ENCODE assay signal across 10 cellular contexts in the genomic region with DNA sequence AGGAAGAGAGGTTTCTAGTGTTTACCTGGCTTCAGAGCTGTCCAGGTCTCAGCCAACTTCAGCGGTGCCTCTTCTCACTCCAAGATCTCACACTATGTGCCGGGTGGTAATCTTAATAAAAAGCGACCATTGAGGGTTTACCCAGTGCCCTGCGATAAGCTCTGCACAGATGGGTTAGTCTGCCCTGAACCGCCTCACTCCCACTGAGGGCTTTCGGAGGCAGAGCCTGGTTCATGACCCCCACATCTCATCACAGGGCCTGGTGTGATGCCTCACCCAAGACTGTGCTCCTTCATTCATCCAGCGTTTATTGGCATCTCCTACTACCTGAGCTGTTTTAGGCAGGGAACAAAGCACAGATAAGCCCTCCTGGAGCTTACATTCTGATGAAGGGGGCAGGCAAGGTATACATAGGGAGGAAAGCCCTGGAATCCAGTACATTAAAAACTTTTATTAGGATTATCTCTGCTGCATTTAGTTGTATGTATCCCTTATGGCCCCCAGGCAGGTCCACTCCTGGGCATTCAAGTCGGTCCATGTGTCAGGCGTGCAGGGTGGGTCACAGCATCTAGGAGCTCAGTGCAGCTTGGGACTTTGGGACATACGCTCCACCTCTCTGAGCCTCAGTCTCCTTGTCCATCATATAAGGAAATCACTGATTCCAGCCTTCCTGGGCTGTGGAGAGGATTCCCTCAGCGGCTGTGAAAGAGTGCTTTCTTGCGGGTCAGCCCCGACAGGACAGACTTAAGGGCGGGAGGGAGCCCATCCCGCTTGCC. TPM values are rescaled to one million over a fixed set of nuclear protein-coding genes. Genes with fewer than 3 reads are reported as not detected.
DNase-seq lines count a peak whose midpoint lies in the region; ATAC-seq and TF ChIP-seq lines count a peak whose summit lies in the region.
"Had no signal": no experiment of that assay in that cellular context is flagged by ENCODE, and none has a peak within 500 bp of the region (broad histone marks: within the 10 kb centered on the region; RNA-seq: fewer than 3 reads in every experiment).

No MANE protein-coding gene starts in this region.

- peak overlapping the region; percentile 83 for H3K4me2 ChIP-seq in smooth muscle cell

- intact Hi-C loops in body of pancreas (cut with DNase I): no loop called here

- H3K9ac ChIP-seq in iPS-20b (ENCODE audit: low read depth, low read length) (0 out of 2 replicates have a peak overlapping the region, but pooled peaks have one; percentile 25), smooth muscle cell (ENCODE audit: low read depth) (no peak overlapping the region)

- peak overlapping the region; percentile 48 for H3K4me3 ChIP-seq in H7 (ENCODE audit: insufficient read depth, low read depth, low read length)
- no peak overlapping the region for H3K4me3 ChIP-seq in body of pancreas
- peak overlapping the region; percentile 73 for H3K4me3 ChIP-seq in iPS-20b (ENCODE audit: low read length)
- H3K4me3 ChIP-seq in smooth muscle cell: peak overlapping the region; percentile 68

- peaks cover 44% of the 10 kb centered on the region for H3K27me3 ChIP-seq in H7 (ENCODE audit: control insufficient read depth, insufficient read depth, low read length)
- no peaks in the 10 kb centered on the region for H3K27me3 ChIP-seq in body of pancreas
- peaks cover 80% of the 10 kb centered on the region for H3K27me3 ChIP-seq in iPS-20b (ENCODE audit: insufficient read depth, low read length)
- H3K27me3 ChIP-seq in smooth muscle cell (ENCODE audit: low read depth): no peaks in the 10 kb centered on the region

- DNase-seq in H7 (peak; percentile 30), body of pancreas (no peak), smooth muscle cell (lab: John Stamatoyannopoulos, UW; ENCODE audit: unreplicated experiment) (no peak), NCI-H2227 treated with DMSO at 0.1 percent for 48 hours (lab: John Stamatoyannopoulos, UW) (no peak), GM10248 (ENCODE audit: extremely low spot score) (no peak)
- DNase-seq: natural killer cell, NCI-H524 treated with DMSO at 0.1 percent for 48 hours had no signal

- no peaks in the 10 kb centered on the region for H3F3A ChIP-seq in smooth muscle cell (ENCODE audit: low read depth)

- no peaks in the 10 kb centered on the region for H3K4me1 Mint-ChIP-seq in activated T-helper 17 cell treated with anti-CD3 and anti-CD28 coated beads, Interleukin-2, amount 50 U/mL, for 72 hours

- no peaks in the 10 kb centered on the region for H3K9me3 ChIP-seq in body of pancreas
- H3K9me3 ChIP-seq in iPS-20b (ENCODE audit: insufficient read depth, low read depth, low read length): no peaks in the 10 kb centered on the region
- H3K9me3 ChIP-seq in smooth muscle cell (replicated peaks; ENCODE audit: low read depth): no peaks in the 10 kb centered on the region

- H4K20me1 ChIP-seq in smooth muscle cell (ENCODE audit: low read depth): no peaks in the 10 kb centered on the region

- H3K27ac ChIP-seq in body of pancreas (peak overlapping the region in 3 of 4 donors; percentile 38 to 49 (median 39)), iPS-20b (ENCODE audit: low read length) (no peak overlapping the region), smooth muscle cell (ENCODE audit: low read depth) (no peak overlapping the region)

- POLR2A ChIA-PET in GM10248 (lab: Yijun Ruan, JAX): no interaction called here

- CTCF ChIA-PET in GM10248 (lab: Yijun Ruan, JAX): no interaction called here

- WGBS in body of pancreas, 2 donors: 47 to 69% methylated on average over 6 to 13 of the region's 15 CpGs
- 48% methylated on average over 15 of the region's 15 CpGs for WGBS in smooth muscle cell (ENCODE audit: low lambda C conversion rate)

- H3K27me3 Mint-ChIP-seq in activated T-helper 17 cell treated with anti-CD3 and anti-CD28 coated beads, Interleukin-2, amount 50 U/mL, for 72 hours: peaks cover 66% of the 10 kb centered on the region

- no peak overlapping the region for H3K4me3 Mint-ChIP-seq in activated T-helper 17 cell treated with anti-CD3 and anti-CD28 coated beads, Interleukin-2, amount 50 U/mL, for 72 hours
- H3K4me3 Mint-ChIP-seq: natural killer cell had no signal

- TF ChIP-seq CTCF in body of pancreas (IDR thresholded peaks at IDR 0.05) (no peak), smooth muscle cell (IDR thresholded peaks at IDR 0.05; ENCODE audit: borderline replicate concordance, insufficient read depth, poor library complexity, severe bottlenecking) (no peak), GM10248 (IDR thresholded peaks at IDR 0.05; ENCODE audit: control extremely low read depth, extremely low read depth, low read depth, missing control alignments) (no peak)

- H3K4me1 ChIP-seq in body of pancreas (peaks cover 19% of the 10 kb centered on the region), iPS-20b (ENCODE audit: insufficient read depth, low read length) (peaks cover 9% of the 10 kb centered on the region; the same call in 1 of the 2 replicates), smooth muscle cell (ENCODE audit: low read depth) (peaks cover 19% of the 10 kb centered on the region)

- H2AFZ ChIP-seq in smooth muscle cell (ENCODE audit: low read depth): peak overlapping the region; percentile 68

- no peaks in the 10 kb centered on the region for H3K36me3 ChIP-seq in H7 (replicated peaks; ENCODE audit: control insufficient read depth, insufficient read depth, low read length)
- H3K36me3 ChIP-seq in body of pancreas (replicated peaks in 1 of 2; ENCODE audit: insufficient read depth in 1 of 2, low read depth in 2 of 2): no peaks in the 10 kb centered on the region
- no peaks in the 10 kb centered on the region for H3K36me3 ChIP-seq in iPS-20b (ENCODE audit: insufficient read depth, low read depth, low read length)
- no peaks in the 10 kb centered on the region for H3K36me3 ChIP-seq in smooth muscle cell (ENCODE audit: low read depth)

- ATAC-seq in body of pancreas (peak; percentile 20), GM19455 (IDR thresholded peaks at IDR 0.05; ENCODE audit: unreplicated experiment) (no peak)
- no peak for ATAC-seq in activated T-helper 17 cell treated with anti-CD3 and anti-CD28 coated beads, Interleukin-2, amount 50 U/mL, for 72 hours (replicated peaks)
- ATAC-seq: natural killer cell had no signal

- no peaks in the 10 kb centered on the region for H3K36me3 Mint-ChIP-seq in activated T-helper 17 cell treated with anti-CD3 and anti-CD28 coated beads, Interleukin-2, amount 50 U/mL, for 72 hours (ENCODE audit: low read depth)
- H3K36me3 Mint-ChIP-seq: natural killer cell had no signal

- TF ChIP-seq POLR2A in body of pancreas (IDR thresholded peaks at IDR 0.05): no peak

- peaks cover 49% of the 10 kb centered on the region for H3K79me2 ChIP-seq in smooth muscle cell (ENCODE audit: low read depth)

- no peaks in the 10 kb centered on the region for H3K9me3 Mint-ChIP-seq in activated T-helper 17 cell treated with anti-CD3 and anti-CD28 coated beads, Interleukin-2, amount 50 U/mL, for 72 hours
- H3K9me3 Mint-ChIP-seq: natural killer cell had no signal

- no peak overlapping the region for H3K27ac Mint-ChIP-seq in activated T-helper 17 cell treated with anti-CD3 and anti-CD28 coated beads, Interleukin-2, amount 50 U/mL, for 72 hours
- H3K27ac Mint-ChIP-seq: natural killer cell had no signal

RNA-seq across cellular contexts. Expression of a gene that starts 0.6 kb away (rescaled TPM):
- total RNA-seq in H7 (2014; rRNA removed; shearing (Covaris generic)): not detected in 2 replicates
- total RNA-seq in body of pancreas (10 to 100 TPM in 1 of 2 donors, 1 to 10 TPM in 1; 6.7 to 55.4 TPM), smooth muscle cell (222 and 313 TPM in 2 replicates)
- polyA plus RNA-seq in smooth muscle cell: 167 and 293 TPM in 2 replicates
- total RNA-seq in activated T-helper 17 cell treated with anti-CD3 and anti-CD28 coated beads, Interleukin-2, amount 50 U/mL, for 72 hours: under 1 TPM; 0.11 to 0.82 TPM

Comparison
In these comparisons a context has a peak if more than half of its experiments do, and no peak if none do; other contexts are left out.
1. H3K4me3 ChIP-seq: peak in H7 (single experiment), iPS-20b (single experiment) and smooth muscle cell (single experiment); none in body of pancreas (0 of 2).
2. H3K27ac ChIP-seq: peak in body of pancreas (3 of 4); none in iPS-20b (single experiment) and smooth muscle cell (single experiment).